Comparison of ENCODE assay signal across 20 cellular contexts in genomic region chr6:150787429-150787828, GRCh38.
"Had no signal": no experiment of that assay in that cellular context is flagged by ENCODE, and none has a peak within 500 bp of the region (broad histone marks: within the 10 kb centered on the region; RNA-seq: fewer than 3 reads in every experiment).

No MANE protein-coding gene starts in this region.

- H3K36me3 ChIP-seq: left lung, neutrophil, stomach, thoracic aorta, transverse colon had no signal

- ATAC-seq: naive thymus-derived CD4-positive, alpha-beta T cell had no signal

- H3K4me1 ChIP-seq: left lung, transverse colon had no signal

- H3K27ac Mint-ChIP-seq: endodermal cell; naive thymus-derived CD4-positive, alpha-beta T cell had no signal

- H3K4me3 ChIP-seq: coronary artery, left lung, lung, stomach, thoracic aorta, transverse colon had no signal

- H3K27ac ChIP-seq: coronary artery, left lung, neutrophil, stomach, thoracic aorta, transverse colon had no signal

- H3K9me3 ChIP-seq: left lung, neutrophil, thoracic aorta, transverse colon had no signal

- H3K9me3 Mint-ChIP-seq: endodermal cell had no signal

- H3K27me3 ChIP-seq: heart left ventricle, left lung, stomach, transverse colon had no signal

- DNase-seq: central memory CD4-positive, alpha-beta T cell; effector CD4-positive, alpha-beta T cell; endodermal cell; heart left ventricle; hypothalamus; kidney glomerular epithelial cell; left lung; mesenchymal stem cell; midbrain; naive thymus-derived CD4-positive, alpha-beta T cell; posterior cingulate gyrus; stimulated activated CD4-positive, alpha-beta T cell treated with anti-CD3 and anti-CD28 coated beads, Interleukin-4, amount 100 ng/mL, for 1 hour; stimulated activated naive CD4-positive, alpha-beta T cell; stomach; substantia nigra; transverse colon had no signal

- H3K4me3 Mint-ChIP-seq: endodermal cell; naive thymus-derived CD4-positive, alpha-beta T cell had no signal

- H3K4me1 Mint-ChIP-seq: endodermal cell; naive thymus-derived CD4-positive, alpha-beta T cell had no signal
